Comparison of ENCODE assay signal across 12 cellular contexts in the genomic region with DNA sequence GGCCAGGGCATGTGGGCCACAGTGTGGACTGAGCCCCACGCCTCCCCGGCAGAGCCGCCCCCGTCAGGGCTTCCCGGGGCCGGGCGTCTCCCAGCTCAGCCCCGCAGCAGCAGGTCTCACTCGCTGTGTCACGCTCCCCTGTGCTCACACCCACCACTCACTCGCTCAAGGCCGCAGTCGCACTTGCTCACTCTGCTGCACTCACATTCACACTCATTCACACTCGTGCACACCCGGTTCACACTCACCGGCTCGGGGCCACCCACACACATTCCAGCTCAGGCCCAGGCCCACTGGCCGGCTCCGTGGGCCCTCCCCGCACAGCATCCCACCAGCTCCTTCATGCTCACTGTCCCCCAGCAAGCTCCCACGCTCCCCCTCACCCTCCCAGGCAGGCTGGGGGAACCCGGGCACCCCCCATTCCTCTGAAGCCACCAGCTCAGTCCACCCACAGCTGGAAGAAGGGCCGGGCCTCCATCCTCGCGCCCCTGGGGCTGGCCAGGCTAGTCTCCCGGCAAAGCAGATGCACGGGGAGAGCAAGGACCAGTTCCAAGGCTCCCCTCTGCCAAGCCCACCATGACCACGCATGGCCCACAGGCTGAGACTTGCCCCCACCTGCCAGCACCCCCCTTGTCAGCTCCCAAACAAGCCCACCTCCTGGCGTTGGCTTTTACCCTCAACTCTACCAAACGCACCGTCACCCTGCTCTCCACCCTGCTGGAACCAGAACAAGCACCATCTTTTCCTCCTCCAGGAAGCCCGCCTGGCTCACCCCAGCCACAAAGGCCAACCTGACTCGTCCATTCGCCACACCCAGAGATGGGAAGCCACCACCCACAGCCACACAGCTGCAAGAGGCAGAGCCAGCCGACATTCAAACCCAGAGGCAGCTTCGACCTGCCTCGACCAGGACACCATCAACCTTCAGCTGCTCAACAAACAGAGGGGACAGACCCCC. TPM values are rescaled to one million over a fixed set of nuclear protein-coding genes. Genes with fewer than 3 reads are reported as not detected.
DNase-seq lines count a peak whose midpoint lies in the region; ATAC-seq and TF ChIP-seq lines count a peak whose summit lies in the region.
"Had no signal": no experiment of that assay in that cellular context is flagged by ENCODE, and none has a peak within 500 bp of the region (broad histone marks: within the 10 kb centered on the region; RNA-seq: fewer than 3 reads in every experiment).

No MANE protein-coding gene starts in this region.

- no peak overlapping the region for H2AFZ ChIP-seq in H9 (ENCODE audit: low read length)

- no peak overlapping the region for H2BK120ac ChIP-seq in H9 (ENCODE audit: low read depth, low read length, poor library complexity, severe bottlenecking)

- no peaks in the 10 kb centered on the region for H3K9me3 Mint-ChIP-seq in H9
- no peaks in the 10 kb centered on the region for H3K9me3 Mint-ChIP-seq in activated CD8-positive, alpha-beta T cell treated with anti-CD3 and anti-CD28 coated beads for 36 hours
- H3K9me3 Mint-ChIP-seq in stimulated activated naive B cell treated with anti-CD40 and anti-IgM and Interleukin-4, amounts not matched to agents 10 μg/mL and 1 μg/mL and 100 μg/mL, for 72 hours: no peaks in the 10 kb centered on the region
- no peaks in the 10 kb centered on the region for H3K9me3 Mint-ChIP-seq in natural killer cell treated with Interleukin-12 subunit alpha and Interleukin-12 subunit beta and Interleukin-15 and Interleukin-18, amount 100 ng/mL, for 72 hours

- peak overlapping the region; percentile 89 to 95 (median 92); a peak in 6 of 7 replicates for H3K27ac Mint-ChIP-seq in H9
- H3K27ac Mint-ChIP-seq in activated CD8-positive, alpha-beta T cell treated with anti-CD3 and anti-CD28 coated beads for 36 hours: no peak overlapping the region
- H3K27ac Mint-ChIP-seq in stimulated activated naive B cell treated with anti-CD40 and anti-IgM and Interleukin-4, amounts not matched to agents 10 μg/mL and 1 μg/mL and 100 μg/mL, for 72 hours: peak overlapping the region; percentile 76
- H3K27ac Mint-ChIP-seq in natural killer cell treated with Interleukin-12 subunit alpha and Interleukin-12 subunit beta and Interleukin-15 and Interleukin-18, amount 100 ng/mL, for 72 hours: peak overlapping the region in 1 of 2 donors; percentile 72

- H3T11ph ChIP-seq in H9 (ENCODE audit: low read length): no peak overlapping the region

- no peak overlapping the region for H2BK5ac ChIP-seq in H9 (ENCODE audit: insufficient read length, low read length)

- POLR2A ChIA-PET in activated CD8-positive, alpha-beta T cell treated with anti-CD3 and anti-CD28 coated beads for 36 hours (lab: Charles Lee): interaction anchor here (0.7 to 1.4 kb wide), 2 partner anchors 46 to 143 kb away, joined by 3 to 4 read pairs; no protein-coding TSS in a partner anchor

- no peak overlapping the region for H3K4ac ChIP-seq in H9 (ENCODE audit: low read depth, low read length)

- H2BK15ac ChIP-seq in H9 (ENCODE audit: low read depth, low read length): no peak overlapping the region

- no peaks in the 10 kb centered on the region for H3K9me3 ChIP-seq in H9 (ENCODE audit: control insufficient read depth, low read depth, low read length)

- TF ChIP-seq CTCF in H9 (conservative IDR thresholded peaks at IDR 0.05): no peak
- no peak for TF ChIP-seq CTCF in activated CD8-positive, alpha-beta T cell treated with anti-CD3 and anti-CD28 coated beads for 36 hours (IDR thresholded peaks at IDR 0.05)

- H3K4me1 ChIP-seq in H9 (ENCODE audit: insufficient read depth, low read length): peaks cover 3% of the 10 kb centered on the region; the same call in 1 of the 2 replicates

- H3K27me3 ChIP-seq in H9 (ENCODE audit: insufficient read depth, low read length) (no peaks in the 10 kb centered on the region), layer of hippocampus (ENCODE audit: control insufficient read depth, insufficient read depth, low read length) (no peaks in the 10 kb centered on the region)

- peak overlapping the region; percentile 23; the same call in 1 of the 2 replicates for H3K14ac ChIP-seq in H9 (ENCODE audit: insufficient read depth, low read length)

- peak; percentile 47 for ATAC-seq in activated CD8-positive, alpha-beta T cell treated with anti-CD3 and anti-CD28 coated beads for 36 hours
- ATAC-seq in stimulated activated naive B cell treated with anti-CD40 and anti-IgM and Interleukin-4, amounts not matched to agents 10 μg/mL and 1 μg/mL and 100 μg/mL, for 72 hours (replicated peaks): no peak
- ATAC-seq in natural killer cell treated with Interleukin-12 subunit alpha and Interleukin-12 subunit beta and Interleukin-15 and Interleukin-18, amount 100 ng/mL, for 72 hours: no peak

- no CpG with 5 or more reads among the region's 37 CpGs for WGBS in H9 (ENCODE audit: extremely low coverage, insufficient read length, low lambda C conversion rate)

- no peak overlapping the region for H3K9ac ChIP-seq in H9 (ENCODE audit: extremely low read depth, insufficient read length, low read length)

- H4K8ac ChIP-seq in H9 (replicated peaks; ENCODE audit: insufficient read length, low read depth, low read length): no peak overlapping the region

- no peak overlapping the region for H2BK20ac ChIP-seq in H9 (ENCODE audit: low read depth, low read length, poor library complexity, severe bottlenecking)

- no peak overlapping the region for H3K23ac ChIP-seq in H9 (ENCODE audit: insufficient read length, low read depth, low read length)

- H4K91ac ChIP-seq in H9 (ENCODE audit: insufficient read length, low read depth, low read length): no peak overlapping the region

- H3K4me1 Mint-ChIP-seq in H9: peaks cover 41 to 50% of the 10 kb centered on the region in 2 experiments
- peaks cover 48% of the 10 kb centered on the region for H3K4me1 Mint-ChIP-seq in activated CD8-positive, alpha-beta T cell treated with anti-CD3 and anti-CD28 coated beads for 36 hours (ENCODE audit: low read depth)
- H3K4me1 Mint-ChIP-seq in stimulated activated naive B cell treated with anti-CD40 and anti-IgM and Interleukin-4, amounts not matched to agents 10 μg/mL and 1 μg/mL and 100 μg/mL, for 72 hours: peaks cover 45 to 78% of the 10 kb centered on the region in 2 donors
- H3K4me1 Mint-ChIP-seq in natural killer cell treated with Interleukin-12 subunit alpha and Interleukin-12 subunit beta and Interleukin-15 and Interleukin-18, amount 100 ng/mL, for 72 hours (ENCODE audit: low read depth in 2 of 2): peaks cover 15 to 33% of the 10 kb centered on the region in 2 donors

- H4K5ac ChIP-seq in H9 (ENCODE audit: insufficient read length, low read depth, low read length): no peak overlapping the region

- H3K79me2 ChIP-seq in H9 (ENCODE audit: insufficient read depth, low read length): peaks cover 62% of the 10 kb centered on the region; the same call in 1 of the 2 replicates

- intact Hi-C loops in activated CD8-positive, alpha-beta T cell treated with anti-CD3 and anti-CD28 coated beads for 36 hours (cut with micrococcal nuclease): loop anchor here (10.0 kb wide), 1 partner anchor 85 kb away; no protein-coding TSS in a partner anchor

- no peak overlapping the region for H3K18ac ChIP-seq in H9 (ENCODE audit: insufficient read length, low read depth, low read length)

- H3K4me3 Mint-ChIP-seq in H9: peak overlapping the region in 1 of 2 experiments; percentile 42; a peak in 2 of 5 replicates
- no peak overlapping the region for H3K4me3 Mint-ChIP-seq in activated CD8-positive, alpha-beta T cell treated with anti-CD3 and anti-CD28 coated beads for 36 hours
- H3K4me3 Mint-ChIP-seq in stimulated activated naive B cell treated with anti-CD40 and anti-IgM and Interleukin-4, amounts not matched to agents 10 μg/mL and 1 μg/mL and 100 μg/mL, for 72 hours: peak overlapping the region in 1 of 2 donors; percentile 14
- no peak overlapping the region for H3K4me3 Mint-ChIP-seq in natural killer cell treated with Interleukin-12 subunit alpha and Interleukin-12 subunit beta and Interleukin-15 and Interleukin-18, amount 100 ng/mL, for 72 hours

- no peak overlapping the region for H3K56ac ChIP-seq in H9 (ENCODE audit: insufficient read length, low read depth, low read length)

- H3K4me2 ChIP-seq in H9 (ENCODE audit: insufficient read depth, insufficient read length, low read length): no peak overlapping the region

- H3K27ac ChIP-seq in H9 (ENCODE audit: insufficient read length, low read depth, low read length): no peak overlapping the region
- peak overlapping the region; percentile 55 for H3K27ac ChIP-seq in layer of hippocampus (ENCODE audit: low read depth, low read length)

- H3K27me3 Mint-ChIP-seq in H9 (ENCODE audit: low read depth): no peaks in the 10 kb centered on the region
- no peaks in the 10 kb centered on the region for H3K27me3 Mint-ChIP-seq in activated CD8-positive, alpha-beta T cell treated with anti-CD3 and anti-CD28 coated beads for 36 hours
- H3K27me3 Mint-ChIP-seq in stimulated activated naive B cell treated with anti-CD40 and anti-IgM and Interleukin-4, amounts not matched to agents 10 μg/mL and 1 μg/mL and 100 μg/mL, for 72 hours: no peaks in the 10 kb centered on the region
- no peaks in the 10 kb centered on the region for H3K27me3 Mint-ChIP-seq in natural killer cell treated with Interleukin-12 subunit alpha and Interleukin-12 subunit beta and Interleukin-15 and Interleukin-18, amount 100 ng/mL, for 72 hours

- peaks cover 6% of the 10 kb centered on the region for H3K79me1 ChIP-seq in H9 (ENCODE audit: insufficient read depth, low read depth, low read length, poor library complexity, severe bottlenecking)

- H2AK5ac ChIP-seq in H9 (ENCODE audit: insufficient read length, low read length): no peak overlapping the region

- no peaks in the 10 kb centered on the region for H4K20me1 ChIP-seq in H9 (ENCODE audit: control insufficient read depth, insufficient read depth, insufficient read length)

- H2BK12ac ChIP-seq in H9 (ENCODE audit: insufficient read length, low read depth, low read length): no peak overlapping the region

- H3K23me2 ChIP-seq in H9 (ENCODE audit: insufficient read length, low read depth, low read length, poor library complexity, severe bottlenecking): no peaks in the 10 kb centered on the region

- no peak for DNase-seq in H9
- DNase-seq in activated CD8-positive, alpha-beta T cell treated with anti-CD3 and anti-CD28 coated beads for 36 hours: peak; percentile 26
- no peak for DNase-seq in stimulated activated naive B cell treated with anti-CD40 and anti-IgM and Interleukin-4, amounts not matched to agents 10 μg/mL and 1 μg/mL and 100 μg/mL, for 72 hours
- DNase-seq in Kasumi-1 (lab: John Stamatoyannopoulos, UW): no peak
- no peak for DNase-seq in natural killer cell treated with Interleukin-12 subunit alpha and Interleukin-12 subunit beta and Interleukin-15 and Interleukin-18, amount 100 ng/mL, for 72 hours (ENCODE audit: low spot score)
- no peak for DNase-seq in stimulated activated CD8-positive, alpha-beta memory T cell treated with anti-CD3 and anti-CD28 coated beads, Interleukin-4, amount 100 ng/mL, for 48 hours
- no peak for DNase-seq in OCI-M1 (lab: John Stamatoyannopoulos, UW)
- DNase-seq: activated CD8-positive, alpha-beta memory T cell treated with anti-CD3 and anti-CD28 coated beads for 24 hours; DMS79; NCI-H524 treated with DMSO at 0.1 percent for 48 hours; retina had no signal

- peaks cover 0 to 19% (median 13%) of the 10 kb centered on the region in 3 experiments; a peak in 5 of 7 replicates for H3K36me3 Mint-ChIP-seq in H9 (ENCODE audit: insufficient read depth in 1 of 3, low read depth in 3 of 3)
- peaks cover 6% of the 10 kb centered on the region for H3K36me3 Mint-ChIP-seq in activated CD8-positive, alpha-beta T cell treated with anti-CD3 and anti-CD28 coated beads for 36 hours (ENCODE audit: low read depth)
- peaks cover 13 to 28% of the 10 kb centered on the region in 2 donors for H3K36me3 Mint-ChIP-seq in stimulated activated naive B cell treated with anti-CD40 and anti-IgM and Interleukin-4, amounts not matched to agents 10 μg/mL and 1 μg/mL and 100 μg/mL, for 72 hours
- H3K36me3 Mint-ChIP-seq in natural killer cell treated with Interleukin-12 subunit alpha and Interleukin-12 subunit beta and Interleukin-15 and Interleukin-18, amount 100 ng/mL, for 72 hours: no peaks in the 10 kb centered on the region

- CTCF ChIA-PET in activated CD8-positive, alpha-beta T cell treated with anti-CD3 and anti-CD28 coated beads for 36 hours (lab: Charles Lee): no interaction called here

RNA-seq across cellular contexts. Expression of a gene that starts 28.0 kb away (rescaled TPM):
- 220 and 226 TPM in 2 replicates for total RNA-seq in H9 (2021)
- total RNA-seq in activated CD8-positive, alpha-beta T cell treated with anti-CD3 and anti-CD28 coated beads for 36 hours: 100 to 1,000 TPM; 105 to 110 TPM
- total RNA-seq in natural killer cell treated with Interleukin-12 subunit alpha and Interleukin-12 subunit beta and Interleukin-15 and Interleukin-18, amount 100 ng/mL, for 72 hours: 100 to 1,000 TPM in 1 of 2 donors, 10 to 100 TPM in 1; 80.8 to 133 TPM
